In the genomic region with DNA sequence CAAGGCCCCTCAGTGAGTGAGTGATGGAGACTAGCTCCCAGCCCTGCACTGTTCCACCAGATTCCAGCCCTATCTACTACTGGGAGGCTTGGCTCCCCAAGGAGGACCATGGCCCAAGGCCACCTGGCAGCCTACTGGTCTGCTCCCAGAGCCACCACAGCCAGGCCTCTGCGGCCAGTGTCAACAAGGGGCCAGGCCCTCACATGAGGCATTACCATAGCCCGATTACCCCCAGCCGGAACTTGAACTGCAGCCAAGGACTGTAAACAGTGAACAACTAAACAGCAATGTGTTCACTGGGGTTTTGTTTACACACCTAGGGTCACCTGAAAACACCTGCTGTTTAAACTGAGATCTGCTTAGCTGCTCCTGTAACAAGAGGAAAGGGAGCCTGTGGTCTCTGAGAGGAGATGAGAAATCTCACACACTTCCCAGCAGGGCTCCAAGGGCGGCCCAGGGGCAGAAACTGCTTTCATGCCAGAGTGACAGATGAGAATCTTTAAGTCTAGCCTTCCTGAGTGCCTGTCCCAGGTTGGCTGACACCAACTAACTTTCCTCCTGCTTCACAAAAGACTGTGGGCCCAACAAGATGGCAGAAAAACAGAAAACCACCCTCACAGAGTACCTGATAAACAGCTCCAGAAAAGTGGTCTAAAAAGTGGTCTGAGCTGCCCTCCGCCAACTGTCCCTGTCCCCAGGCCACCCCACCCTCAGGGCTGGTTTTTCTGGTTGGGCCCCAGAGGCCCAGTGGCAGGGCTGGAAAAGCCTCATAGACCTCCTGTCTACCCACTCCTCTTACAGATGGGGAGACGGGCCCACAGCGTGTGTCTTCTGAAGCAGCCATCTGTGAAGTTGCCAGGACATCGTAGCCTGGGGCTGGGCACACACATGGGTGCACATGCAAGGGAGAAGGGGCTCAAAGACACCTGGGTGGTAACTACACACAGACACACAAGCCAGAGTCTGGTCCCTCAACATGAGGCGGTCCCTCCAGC, we compare ENCODE assay signal across 8 cellular contexts. TPM values are rescaled to one million over a fixed set of nuclear protein-coding genes. Genes with fewer than 3 reads are reported as not detected.
DNase-seq lines count a peak whose midpoint lies in the region; ATAC-seq and TF ChIP-seq lines count a peak whose summit lies in the region.

No MANE protein-coding gene starts in this region.

- peaks cover 46% of the 10 kb centered on the region; the same call in 1 of the 2 replicates for H3K36me3 ChIP-seq in KMS-11 (ENCODE audit: insufficient read depth)

- no peak overlapping the region for H2AFZ ChIP-seq in KMS-11 (ENCODE audit: low read depth)

- H3K4me1 ChIP-seq in KMS-11 (ENCODE audit: low read depth, poor library complexity, severe bottlenecking) = peaks cover 54% of the 10 kb centered on the region

- peak overlapping the region; percentile 24 for H3K27ac Mint-ChIP-seq in stimulated activated memory B cell treated with anti-CD40 and anti-IgM and Interleukin-4, amounts not matched to agents 10 μg/mL and 1 μg/mL and 100 μg/mL, for 72 hours

- no peak overlapping the region for H3K4me2 ChIP-seq in KMS-11

- no peak overlapping the region for H3K9ac ChIP-seq in KMS-11

- peaks cover 2% of the 10 kb centered on the region for H3K4me1 Mint-ChIP-seq in stimulated activated memory B cell treated with anti-CD40 and anti-IgM and Interleukin-4, amounts not matched to agents 10 μg/mL and 1 μg/mL and 100 μg/mL, for 72 hours

- no peak for TF ChIP-seq CTCF in KMS-11 (conservative IDR thresholded peaks at IDR 0.05; ENCODE audit: low read depth, low read length)

- peaks cover 10% of the 10 kb centered on the region; the same call in 1 of the 2 replicates for H3K79me2 ChIP-seq in KMS-11 (ENCODE audit: insufficient read depth, low read depth)

- H3K27me3 Mint-ChIP-seq in stimulated activated memory B cell treated with anti-CD40 and anti-IgM and Interleukin-4, amounts not matched to agents 10 μg/mL and 1 μg/mL and 100 μg/mL, for 72 hours = no peaks in the 10 kb centered on the region

- peak; percentile 96 for DNase-seq in NCI-H774 (lab: John Stamatoyannopoulos, UW)
- DNase-seq in cardiac septum (ENCODE audit: low spot score) = peak; percentile 84
- no peak for DNase-seq in activated CD8-positive, alpha-beta memory T cell treated with anti-CD3 and anti-CD28 coated beads, Interleukin-2, amount 50 U/mL, for 4 hours
- no peak for DNase-seq in AG08396 (ENCODE audit: low spot score)

- H3K36me3 Mint-ChIP-seq in stimulated activated memory B cell treated with anti-CD40 and anti-IgM and Interleukin-4, amounts not matched to agents 10 μg/mL and 1 μg/mL and 100 μg/mL, for 72 hours = peaks cover 69% of the 10 kb centered on the region

- H3K9me3 Mint-ChIP-seq in stimulated activated memory B cell treated with anti-CD40 and anti-IgM and Interleukin-4, amounts not matched to agents 10 μg/mL and 1 μg/mL and 100 μg/mL, for 72 hours = no peaks in the 10 kb centered on the region

- no peak overlapping the region for H3K4me3 Mint-ChIP-seq in stimulated activated memory B cell treated with anti-CD40 and anti-IgM and Interleukin-4, amounts not matched to agents 10 μg/mL and 1 μg/mL and 100 μg/mL, for 72 hours

- no peaks in the 10 kb centered on the region for H3K27me3 ChIP-seq in KMS-11 (ENCODE audit: insufficient read depth, low read depth)

- H3K4me3 ChIP-seq in KMS-11 (IDR thresholded peaks at IDR 0.05; ENCODE audit: insufficient read depth, low read depth, low read length) = no peak overlapping the region

- H4K20me1 ChIP-seq in KMS-11 (ENCODE audit: insufficient read depth) = no peaks in the 10 kb centered on the region

- intact Hi-C loops in cardiac septum (cut with DNase I) = loop anchor here (1.0 kb wide), 1 partner anchor 14 kb away; no protein-coding TSS in a partner anchor

- ATAC-seq in stimulated activated memory B cell treated with anti-CD40 and anti-IgM and Interleukin-4, amounts not matched to agents 10 μg/mL and 1 μg/mL and 100 μg/mL, for 72 hours = no peak
- ATAC-seq in HG03378 (IDR thresholded peaks at IDR 0.05; ENCODE audit: unreplicated experiment) (no peak), HG03196 (IDR thresholded peaks at IDR 0.05; ENCODE audit: unreplicated experiment) (no peak)

- peak overlapping the region; percentile 1; the same call in 1 of the 2 replicates for H3K27ac ChIP-seq in KMS-11

RNA-seq across cellular contexts. Expression of a gene that starts 28.8 kb away (rescaled TPM):
- total RNA-seq in cardiac septum = 93.1 TPM

Comparison
In these comparisons a context has a peak if more than half of its experiments do, and no peak if none do; other contexts are left out.
1. DNase-seq: peak in NCI-H774 (single experiment) and cardiac septum (single experiment); none in activated CD8-positive, alpha-beta memory T cell treated with anti-CD3 and anti-CD28 coated beads, Interleukin-2, amount 50 U/mL, for 4 hours (single experiment) and AG08396 (single experiment).